Comparison of ENCODE assay signal across 9 cellular contexts in the genomic region with DNA sequence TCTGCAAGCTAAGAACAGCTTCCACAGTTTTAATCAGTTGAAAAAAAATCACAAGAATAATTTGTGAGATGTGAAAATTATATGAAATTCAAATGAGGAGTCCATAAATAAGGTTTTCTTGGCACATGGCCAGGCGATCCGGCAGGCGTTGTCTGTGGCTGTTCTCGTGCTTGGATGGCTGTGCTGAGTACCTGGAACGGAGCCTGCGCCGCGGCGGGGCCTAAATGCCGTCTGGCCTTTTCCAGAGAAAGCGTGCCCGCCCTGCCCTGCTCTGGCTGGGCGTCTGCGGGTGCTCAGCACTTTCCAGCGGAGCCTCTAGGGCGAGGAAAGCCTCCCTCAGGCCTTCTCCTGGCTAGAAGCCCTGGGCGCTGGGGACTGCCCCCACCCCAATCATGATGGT. TPM values are rescaled to one million over a fixed set of nuclear protein-coding genes. Genes with fewer than 3 reads are reported as not detected.
DNase-seq lines count a peak whose midpoint lies in the region; ATAC-seq and TF ChIP-seq lines count a peak whose summit lies in the region.
"Had no signal": no experiment of that assay in that cellular context is flagged by ENCODE, and none has a peak within 500 bp of the region (broad histone marks: within the 10 kb centered on the region; RNA-seq: fewer than 3 reads in every experiment).

No MANE protein-coding gene starts in this region.

- no peaks in the 10 kb centered on the region for H3K27me3 Mint-ChIP-seq in type B pancreatic cell
- H3K27me3 Mint-ChIP-seq: activated B cell treated with CpG ODN at 0.5 μM for 24 hours had no signal

- DNase-seq in NCI-H1694 (lab: John Stamatoyannopoulos, UW) (peak; percentile 76), ascending aorta (ENCODE audit: low spot score in 2 of 2) (peak in 1 of 2 donors; percentile 84), hypothalamus (lab: John Stamatoyannopoulos, UW) (peak in 35 of 51 donors; percentile 16 to 64 (median 45)), thoracic aorta (ENCODE audit: low spot score) (peak; percentile 42), type B pancreatic cell (ENCODE audit: extremely low spot score, unreplicated experiment) (no peak)
- DNase-seq: activated B cell treated with CpG ODN at 0.5 μM for 24 hours; central memory CD4-positive, alpha-beta T cell had no signal

- ATAC-seq in thoracic aorta (ENCODE audit: insufficient number of reproducible peaks, low FRiP score, low read depth) (no peak), HG03521 (IDR thresholded peaks at IDR 0.05; ENCODE audit: unreplicated experiment) (no peak), HG02885 (IDR thresholded peaks at IDR 0.05; ENCODE audit: poor library complexity, unreplicated experiment) (no peak)

- TF ChIP-seq CTCF in ascending aorta (IDR thresholded peaks at IDR 0.05) (no peak), thoracic aorta (IDR thresholded peaks at IDR 0.05) (peak; percentile 32), type B pancreatic cell (conservative IDR thresholded peaks at IDR 0.05) (no peak)

- H3K27me3 ChIP-seq in ascending aorta = no peaks in the 10 kb centered on the region
- no peaks in the 10 kb centered on the region for H3K27me3 ChIP-seq in thoracic aorta (replicated peaks; ENCODE audit: insufficient read depth)

- no peaks in the 10 kb centered on the region for H3K9me3 Mint-ChIP-seq in type B pancreatic cell
- H3K9me3 Mint-ChIP-seq: activated B cell treated with CpG ODN at 0.5 μM for 24 hours had no signal

- no peaks in the 10 kb centered on the region for H3K9me3 ChIP-seq in ascending aorta
- no peaks in the 10 kb centered on the region for H3K9me3 ChIP-seq in thoracic aorta

- H3K4me1 ChIP-seq in ascending aorta (peaks cover 18 to 19% of the 10 kb centered on the region in 2 donors), thoracic aorta (ENCODE audit: control insufficient read depth in 1 of 2, low read depth in 2 of 2) (peaks cover 15 to 32% of the 10 kb centered on the region in 2 donors)

- H3K27ac ChIP-seq in ascending aorta (peak overlapping the region; percentile 84), thoracic aorta (peak overlapping the region; percentile 80 to 83)

- no peak overlapping the region for H3K27ac Mint-ChIP-seq in type B pancreatic cell
- H3K27ac Mint-ChIP-seq: activated B cell treated with CpG ODN at 0.5 μM for 24 hours had no signal

- H3K36me3 ChIP-seq in ascending aorta (peaks cover 46 to 50% of the 10 kb centered on the region in 2 donors), thoracic aorta (peaks cover 46% of the 10 kb centered on the region)

- H3K4me3 Mint-ChIP-seq in type B pancreatic cell = no peak overlapping the region
- H3K4me3 Mint-ChIP-seq: activated B cell treated with CpG ODN at 0.5 μM for 24 hours had no signal

- no peaks in the 10 kb centered on the region for H3K4me1 Mint-ChIP-seq in type B pancreatic cell (ENCODE audit: unreplicated experiment)
- H3K4me1 Mint-ChIP-seq: activated B cell treated with CpG ODN at 0.5 μM for 24 hours had no signal

- intact Hi-C loops in ascending aorta (cut with DNase I) = no loop called here

- no peak overlapping the region for H3K4me3 ChIP-seq in ascending aorta
- no peak overlapping the region for H3K4me3 ChIP-seq in thoracic aorta

- H3K36me3 Mint-ChIP-seq in type B pancreatic cell = peaks cover 10% of the 10 kb centered on the region

RNA-seq across cellular contexts. Expression of gene OSBPL5, which starts 41.8 kb away (rescaled TPM):
- 92.0 TPM for total RNA-seq in ascending aorta
- total RNA-seq in thoracic aorta = 100 to 1,000 TPM in 1 of 2 donors, 10 to 100 TPM in 1; 99.9 to 121 TPM
- 29.8 and 33.1 TPM in 2 replicates for total RNA-seq in type B pancreatic cell (ENCODE audit: low replicate concordance)
- total RNA-seq: activated B cell treated with CpG ODN at 0.5 μM for 24 hours had no signal
